9 cellular contexts compared by ENCODE assay signal in the genomic region with DNA sequence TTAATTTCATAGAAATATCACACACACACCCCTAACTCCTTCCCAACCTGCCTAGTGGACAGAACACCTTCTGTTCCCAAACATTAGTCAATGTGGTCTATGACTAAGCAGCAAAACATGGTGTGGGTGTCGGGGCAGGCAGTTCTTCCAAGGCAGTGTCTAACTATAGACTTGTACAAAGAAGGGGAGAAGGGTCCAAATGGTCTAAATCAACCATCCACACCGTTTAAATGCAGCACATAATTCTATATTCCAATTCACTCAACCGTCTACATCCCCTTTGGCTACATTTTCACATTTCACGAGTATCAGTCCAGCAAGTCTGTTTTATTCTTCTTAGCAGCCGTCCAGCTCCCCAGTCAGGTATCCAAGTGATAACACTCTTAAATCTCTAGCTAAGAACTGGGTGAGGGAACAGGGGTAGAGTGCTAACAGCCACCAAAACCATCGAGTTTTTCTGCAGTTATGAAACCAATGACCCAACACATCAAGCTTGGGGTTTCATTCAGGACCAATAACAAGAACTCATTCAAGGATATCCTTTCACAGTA. TPM values are rescaled to one million over a fixed set of nuclear protein-coding genes. Genes with fewer than 3 reads are reported as not detected.
A peak's percentile ranks its signal among the peaks of the same experiment; 100 is the strongest.
DNase-seq lines count a peak whose midpoint lies in the region; ATAC-seq and TF ChIP-seq lines count a peak whose summit lies in the region.
"Had no signal": no experiment of that assay in that cellular context is flagged by ENCODE, and none has a peak within 500 bp of the region (broad histone marks: within the 10 kb centered on the region; RNA-seq: fewer than 3 reads in every experiment).

No MANE protein-coding gene starts in this region.

- no peaks in the 10 kb centered on the region for H3K27me3 ChIP-seq in HUES48 (ENCODE audit: control insufficient read depth, insufficient read depth, low read length)
- no peaks in the 10 kb centered on the region for H3K27me3 ChIP-seq in neural progenitor cell

- peak overlapping the region; percentile 98 for H3K4me2 ChIP-seq in neural progenitor cell

- peaks cover 26% of the 10 kb centered on the region for H3K4me1 Mint-ChIP-seq in neural progenitor cell

- no peak overlapping the region for H2AFZ ChIP-seq in neural progenitor cell (replicated peaks)

- H3K4me1 ChIP-seq in HUES48 (ENCODE audit: control insufficient read depth, insufficient read depth, low read length): peaks cover 71% of the 10 kb centered on the region
- peaks cover 35% of the 10 kb centered on the region for H3K4me1 ChIP-seq in neural progenitor cell

- H3K4me3 Mint-ChIP-seq in neural progenitor cell: no peak overlapping the region
- H3K4me3 Mint-ChIP-seq: activated naive CD4-positive, alpha-beta T cell treated with anti-CD3 and anti-CD28 coated beads, Interleukin-2, amount 50 U/mL, for 24 hours had no signal

- H3K36me3 Mint-ChIP-seq in neural progenitor cell: no peaks in the 10 kb centered on the region
- H3K36me3 Mint-ChIP-seq: activated naive CD4-positive, alpha-beta T cell treated with anti-CD3 and anti-CD28 coated beads, Interleukin-2, amount 50 U/mL, for 24 hours had no signal

- H3K4me3 ChIP-seq in HUES48 (ENCODE audit: low read depth, low read length) (peak overlapping the region; percentile 92), neural progenitor cell (peak overlapping the region; percentile 69)

- peaks cover 4% of the 10 kb centered on the region; the same call in 1 of the 2 replicates for H3K9me3 ChIP-seq in HUES48 (ENCODE audit: control insufficient read depth, insufficient read depth, low read length)
- no peaks in the 10 kb centered on the region for H3K9me3 ChIP-seq in neural progenitor cell (ENCODE audit: low read depth)

- no peaks in the 10 kb centered on the region for H3K9me3 Mint-ChIP-seq in neural progenitor cell

- peaks cover 12% of the 10 kb centered on the region for H3K27me3 Mint-ChIP-seq in neural progenitor cell (ENCODE audit: insufficient read depth, low read depth)

- no peak overlapping the region for H3K27ac Mint-ChIP-seq in neural progenitor cell
- H3K27ac Mint-ChIP-seq: activated naive CD4-positive, alpha-beta T cell treated with anti-CD3 and anti-CD28 coated beads, Interleukin-2, amount 50 U/mL, for 24 hours had no signal

- H3K79me2 ChIP-seq in neural progenitor cell (ENCODE audit: low read depth): peaks cover 100% of the 10 kb centered on the region

- peak; percentile 91 for DNase-seq in Daoy (ENCODE audit: low read depth)
- peak; percentile 69 for DNase-seq in dermis blood vessel endothelial cell
- DNase-seq in neural progenitor cell (ENCODE audit: low spot score): no peak
- DNase-seq in medulla oblongata (ENCODE audit: extremely low spot score): no peak
- DNase-seq in NCI-H2171 (lab: John Stamatoyannopoulos, UW): no peak

- no peak for ATAC-seq in HG02970 (IDR thresholded peaks at IDR 0.05; ENCODE audit: low FRiP score, unreplicated experiment)
- no peak for ATAC-seq in HG03354 (IDR thresholded peaks at IDR 0.05; ENCODE audit: poor library complexity, severe bottlenecking, unreplicated experiment)

- H3K36me3 ChIP-seq in HUES48 (ENCODE audit: control insufficient read depth, insufficient read depth, low read length) (no peaks in the 10 kb centered on the region; the same call in 1 of the 2 replicates), neural progenitor cell (no peaks in the 10 kb centered on the region)

- peaks cover 71% of the 10 kb centered on the region for H4K20me1 ChIP-seq in neural progenitor cell (ENCODE audit: low read depth)

- H3F3A ChIP-seq in neural progenitor cell (ENCODE audit: low read depth): peaks cover 90% of the 10 kb centered on the region

- TF ChIP-seq CTCF in neural progenitor cell (IDR thresholded peaks at IDR 0.05): no peak

- H3K27ac ChIP-seq in HUES48 (ENCODE audit: low read depth, low read length): peak overlapping the region; percentile 92
- peak overlapping the region; percentile 96 for H3K27ac ChIP-seq in neural progenitor cell

- H3K9ac ChIP-seq in HUES48 (ENCODE audit: low read depth, low read length) (0 out of 2 replicates have a peak overlapping the region, but pooled peaks have one; percentile 78), neural progenitor cell (peak overlapping the region; percentile 66)

RNA-seq across cellular contexts. Expression of a gene that starts 3.4 kb away (rescaled TPM):
- 19.1 and 21.7 TPM in 2 replicates for total RNA-seq in Daoy (2014; rRNA removed; shearing (Covaris generic))
- total RNA-seq in dermis blood vessel endothelial cell (14.8 and 15.6 TPM in 2 replicates), neural progenitor cell (ENCODE audit: low replicate concordance) (168 and 213 TPM in 2 replicates)

Comparison
In these comparisons a context has a peak if more than half of its experiments do, and no peak if none do; other contexts are left out.
1. DNase-seq: peak in Daoy (single experiment) and dermis blood vessel endothelial cell (single experiment); none in neural progenitor cell (single experiment), medulla oblongata (single experiment) and NCI-H2171 (single experiment).